ENCODE assay signal across 1 cellular context in the genomic region with DNA sequence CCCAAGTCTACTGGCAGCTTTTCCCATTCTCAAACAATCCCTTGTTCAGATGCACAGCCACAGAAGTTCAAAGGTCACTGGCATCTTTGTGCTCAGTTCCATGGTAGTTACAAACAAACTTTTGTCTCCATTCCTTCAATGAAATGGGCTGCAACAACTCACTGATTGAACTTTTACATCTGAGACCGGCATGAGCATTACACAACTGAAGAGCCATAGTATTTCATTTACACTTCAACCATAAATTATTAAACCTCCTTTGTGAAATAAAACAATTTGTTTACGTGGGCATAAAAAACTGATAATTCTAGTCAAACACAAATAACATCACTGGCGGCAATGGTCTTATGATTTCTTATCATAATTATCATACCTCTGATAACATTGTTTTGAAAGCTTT.
TF ChIP-seq lines count a peak whose summit lies in the region.

No MANE protein-coding gene starts in this region.

TF ChIP-seq in GM23338, 12 proteins besides CTCF, POLR2A, EP300 and RAD21 (continued from another document):
- TF ChIP-seq, protein P1, sequence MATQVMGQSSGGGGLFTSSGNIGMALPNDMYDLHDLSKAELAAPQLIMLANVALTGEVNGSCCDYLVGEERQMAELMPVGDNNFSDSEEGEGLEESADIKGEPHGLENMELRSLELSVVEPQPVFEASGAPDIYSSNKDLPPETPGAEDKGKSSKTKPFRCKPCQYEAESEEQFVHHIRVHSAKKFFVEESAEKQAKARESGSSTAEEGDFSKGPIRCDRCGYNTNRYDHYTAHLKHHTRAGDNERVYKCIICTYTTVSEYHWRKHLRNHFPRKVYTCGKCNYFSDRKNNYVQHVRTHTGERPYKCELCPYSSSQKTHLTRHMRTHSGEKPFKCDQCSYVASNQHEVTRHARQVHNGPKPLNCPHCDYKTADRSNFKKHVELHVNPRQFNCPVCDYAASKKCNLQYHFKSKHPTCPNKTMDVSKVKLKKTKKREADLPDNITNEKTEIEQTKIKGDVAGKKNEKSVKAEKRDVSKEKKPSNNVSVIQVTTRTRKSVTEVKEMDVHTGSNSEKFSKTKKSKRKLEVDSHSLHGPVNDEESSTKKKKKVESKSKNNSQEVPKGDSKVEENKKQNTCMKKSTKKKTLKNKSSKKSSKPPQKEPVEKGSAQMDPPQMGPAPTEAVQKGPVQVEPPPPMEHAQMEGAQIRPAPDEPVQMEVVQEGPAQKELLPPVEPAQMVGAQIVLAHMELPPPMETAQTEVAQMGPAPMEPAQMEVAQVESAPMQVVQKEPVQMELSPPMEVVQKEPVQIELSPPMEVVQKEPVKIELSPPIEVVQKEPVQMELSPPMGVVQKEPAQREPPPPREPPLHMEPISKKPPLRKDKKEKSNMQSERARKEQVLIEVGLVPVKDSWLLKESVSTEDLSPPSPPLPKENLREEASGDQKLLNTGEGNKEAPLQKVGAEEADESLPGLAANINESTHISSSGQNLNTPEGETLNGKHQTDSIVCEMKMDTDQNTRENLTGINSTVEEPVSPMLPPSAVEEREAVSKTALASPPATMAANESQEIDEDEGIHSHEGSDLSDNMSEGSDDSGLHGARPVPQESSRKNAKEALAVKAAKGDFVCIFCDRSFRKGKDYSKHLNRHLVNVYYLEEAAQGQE (IDR thresholded peaks at IDR 0.05; ENCODE audit: unreplicated experiment), result no peak
- TF ChIP-seq EZH2 (IDR thresholded peaks at IDR 0.05; ENCODE audit: low read depth, unreplicated experiment), result no peak
- TF ChIP-seq, protein P2, sequence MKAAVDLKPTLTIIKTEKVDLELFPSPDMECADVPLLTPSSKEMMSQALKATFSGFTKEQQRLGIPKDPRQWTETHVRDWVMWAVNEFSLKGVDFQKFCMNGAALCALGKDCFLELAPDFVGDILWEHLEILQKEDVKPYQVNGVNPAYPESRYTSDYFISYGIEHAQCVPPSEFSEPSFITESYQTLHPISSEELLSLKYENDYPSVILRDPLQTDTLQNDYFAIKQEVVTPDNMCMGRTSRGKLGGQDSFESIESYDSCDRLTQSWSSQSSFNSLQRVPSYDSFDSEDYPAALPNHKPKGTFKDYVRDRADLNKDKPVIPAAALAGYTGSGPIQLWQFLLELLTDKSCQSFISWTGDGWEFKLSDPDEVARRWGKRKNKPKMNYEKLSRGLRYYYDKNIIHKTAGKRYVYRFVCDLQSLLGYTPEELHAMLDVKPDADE (IDR thresholded peaks at IDR 0.05), result no peak
- no peak for TF ChIP-seq CREB1 (CRISPR knock-in tag; IDR thresholded peaks at IDR 0.05; ENCODE audit: low read depth)
- TF ChIP-seq EZH2phosphoT487 (IDR thresholded peaks at IDR 0.05; ENCODE audit: unreplicated experiment), result no peak
